13 cellular contexts compared by ENCODE assay signal in the genomic region with DNA sequence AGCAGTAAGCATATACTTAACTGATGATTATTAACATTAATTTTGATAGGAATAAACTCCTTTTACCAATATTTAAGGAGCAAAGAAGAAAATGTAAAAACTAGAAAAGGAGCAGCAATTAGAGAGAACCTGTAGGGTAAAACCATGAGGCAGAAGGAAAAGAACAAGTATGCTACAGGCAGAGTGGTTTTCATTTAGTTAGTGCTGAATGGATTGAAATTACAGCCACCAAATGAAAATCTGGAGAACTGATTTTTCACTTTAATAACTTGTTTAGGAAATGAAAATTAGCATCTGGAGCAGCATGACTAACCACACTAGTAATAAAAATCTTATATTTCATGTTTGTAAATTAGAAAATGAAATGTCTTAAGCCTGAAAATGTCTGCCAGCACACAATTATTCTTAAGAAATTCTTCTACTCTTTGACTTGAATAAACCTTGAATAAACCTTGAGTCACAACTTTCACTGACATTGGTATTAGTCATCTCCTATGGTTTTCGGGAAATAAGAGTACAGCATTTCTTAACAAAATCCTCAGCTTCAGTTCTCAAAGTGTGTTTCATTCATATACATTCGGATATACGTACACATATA.
DNase-seq lines count a peak whose midpoint lies in the region; ATAC-seq and TF ChIP-seq lines count a peak whose summit lies in the region.
"Had no signal": no experiment of that assay in that cellular context is flagged by ENCODE, and none has a peak within 500 bp of the region (broad histone marks: within the 10 kb centered on the region; RNA-seq: fewer than 3 reads in every experiment).

No MANE protein-coding gene starts in this region.

- H3K4me2 ChIP-seq in PC-3 (ENCODE audit: low read length) (peak overlapping the region; percentile 78), mesenchymal stem cell (ENCODE audit: low read length, poor library complexity, severe bottlenecking) (no peak overlapping the region)

- H3K23ac ChIP-seq in mesenchymal stem cell (ENCODE audit: low read length in 2 of 2), result no peak overlapping the region

- H2BK5ac ChIP-seq in mesenchymal stem cell (ENCODE audit: low read depth, low read length, poor library complexity, severe bottlenecking), result no peak overlapping the region

- H3K79me2 ChIP-seq in PC-3 (ENCODE audit: low read length), result no peaks in the 10 kb centered on the region

- no peaks in the 10 kb centered on the region for H3K79me1 ChIP-seq in mesenchymal stem cell (replicated peaks; ENCODE audit: low read length, poor library complexity, severe bottlenecking)

- CTCF ChIA-PET in PC-3 (lab: Charles Lee), result no interaction called here
- CTCF ChIA-PET in activated naive CD4-positive, alpha-beta T cell treated with anti-CD3 and anti-CD28 coated beads, Interleukin-2, amount 10 ng/mL, durations not matched to agents 7 days and 5 days (lab: Charles Lee), result no interaction called here

- H3K27ac ChIP-seq in PC-3 (ENCODE audit: low read length) (peak overlapping the region; percentile 92), mesenchymal stem cell (ENCODE audit: low read length, poor library complexity, severe bottlenecking) (no peak overlapping the region)

- H3K9me2 ChIP-seq in PC-3 (replicated peaks; ENCODE audit: low read length), result no peaks in the 10 kb centered on the region

- in situ Hi-C loops in ACHN (cut with HindIII; ENCODE audit: low pct_ligation_motif_present, low pct_unique_long_range_greater_than_20kb, low sequenced_read_pairs), result no loop called here

- H2AK5ac ChIP-seq in mesenchymal stem cell (ENCODE audit: low read length, severe bottlenecking), result no peak overlapping the region

- H3F3A ChIP-seq in PC-3 (ENCODE audit: low read length, unreplicated experiment), result peaks cover 5% of the 10 kb centered on the region

- no peak for TF ChIP-seq CTCF in PC-3 (conservative IDR thresholded peaks at IDR 0.05; ENCODE audit: low read depth, low read length)

- intact Hi-C loops in PC-3 (cut with micrococcal nuclease), result loop anchor here (5.0 to 10.0 kb wide), 3 partner anchors 134 to 303 kb away; partner anchors contain the start of gene LINGO2

- peaks cover 23% of the 10 kb centered on the region for H3K4me1 ChIP-seq in PC-3 (ENCODE audit: insufficient read depth, low read length)
- H3K4me1 ChIP-seq in endocrine pancreas (ENCODE audit: control insufficient read depth, insufficient read depth, low read length), result peaks cover 15% of the 10 kb centered on the region
- H3K4me1 ChIP-seq in mesenchymal stem cell (ENCODE audit: control insufficient read depth, insufficient read depth, low read depth, low read length), result no peaks in the 10 kb centered on the region

- H3K4ac ChIP-seq in mesenchymal stem cell (ENCODE audit: low read depth in 1 of 2, low read length in 2 of 2), result no peak overlapping the region

- H3K4me3 ChIP-seq in PC-3 (ENCODE audit: low read length) (peak overlapping the region; percentile 38; the same call in 1 of the 2 replicates), endocrine pancreas (ENCODE audit: control insufficient read depth, insufficient read depth, low read length) (peak overlapping the region; percentile 36), mesenchymal stem cell (ENCODE audit: insufficient read depth in 1 of 2, low read depth in 1 of 2, low read length in 2 of 2) (no peak overlapping the region)

- no peak overlapping the region for H4K8ac ChIP-seq in mesenchymal stem cell (ENCODE audit: low read length)

- H2BK12ac ChIP-seq in mesenchymal stem cell (ENCODE audit: low read length in 2 of 2), result no peak overlapping the region

- H2BK15ac ChIP-seq in mesenchymal stem cell (ENCODE audit: low read depth, poor library complexity, severe bottlenecking), result no peak overlapping the region

- H3K36me3 ChIP-seq in PC-3 (ENCODE audit: low read depth, low read length), result no peaks in the 10 kb centered on the region
- no peaks in the 10 kb centered on the region for H3K36me3 ChIP-seq in endocrine pancreas (ENCODE audit: control insufficient read depth, insufficient read depth, low read length)
- H3K36me3 ChIP-seq in mesenchymal stem cell (ENCODE audit: control insufficient read depth in 1 of 2, insufficient read depth in 2 of 2, low read depth in 1 of 2, low read length in 2 of 2), result no peaks in the 10 kb centered on the region

- no peak overlapping the region for H3K27ac Mint-ChIP-seq in activated naive CD4-positive, alpha-beta T cell treated with anti-CD3 and anti-CD28 coated beads, Interleukin-2, amount 10 ng/mL, durations not matched to agents 7 days and 5 days
- H3K27ac Mint-ChIP-seq: naive thymus-derived CD4-positive, alpha-beta T cell had no signal

- H2AFZ ChIP-seq in PC-3 (ENCODE audit: low read length) (peak overlapping the region; percentile 47; the same call in 1 of the 2 replicates), mesenchymal stem cell (ENCODE audit: low read depth, low read length) (no peak overlapping the region)

- ATAC-seq in PC-3 (peak; percentile 93), HG03175 (IDR thresholded peaks at IDR 0.05; ENCODE audit: unreplicated experiment) (no peak), HG03135 (IDR thresholded peaks at IDR 0.05; ENCODE audit: unreplicated experiment) (no peak)
- ATAC-seq: naive thymus-derived CD4-positive, alpha-beta T cell had no signal

- 20% methylated on average over 3 of the region's 3 CpGs for WGBS in mesenchymal stem cell

- H3K9me3 Mint-ChIP-seq in activated naive CD4-positive, alpha-beta T cell treated with anti-CD3 and anti-CD28 coated beads, Interleukin-2, amount 10 ng/mL, durations not matched to agents 7 days and 5 days, result peaks cover 6% of the 10 kb centered on the region

- no peaks in the 10 kb centered on the region for H3K9me3 ChIP-seq in PC-3 (ENCODE audit: low read length)
- H3K9me3 ChIP-seq in endocrine pancreas (ENCODE audit: control insufficient read depth, low read length), result no peaks in the 10 kb centered on the region
- no peaks in the 10 kb centered on the region for H3K9me3 ChIP-seq in mesenchymal stem cell (ENCODE audit: control insufficient read depth, low read length)

- H3K18ac ChIP-seq in mesenchymal stem cell (ENCODE audit: low read depth in 1 of 2, low read length in 2 of 2), result no peak overlapping the region

- H3K9ac ChIP-seq in PC-3 (ENCODE audit: low read length), result peak overlapping the region; percentile 56
- H3K9ac ChIP-seq in endocrine pancreas (ENCODE audit: control insufficient read depth, insufficient read depth, low read length), result no peak overlapping the region
- peak overlapping the region; percentile 44 for H3K9ac ChIP-seq in mesenchymal stem cell (ENCODE audit: low read length)

- peak; percentile 53 for DNase-seq in ACHN
- peak; percentile 84 for DNase-seq in PC-3
- peak; percentile 76 for DNase-seq in mesenchymal stem cell
- no peak for DNase-seq in activated naive CD4-positive, alpha-beta T cell treated with anti-CD3 and anti-CD28 coated beads, Interleukin-2, amount 10 ng/mL, durations not matched to agents 7 days and 5 days
- no peak for DNase-seq in NCI-H1417 treated with DMSO at 0.1 percent for 48 hours (lab: John Stamatoyannopoulos, UW)
- DNase-seq: activated CD4-positive, alpha-beta T cell treated with anti-CD3 and anti-CD28 coated beads for 48 hours; activated T-cell treated with anti-CD3 and anti-CD28 coated beads, Interleukin-2, amount 50 U/mL, for 1 hour; naive thymus-derived CD4-positive, alpha-beta T cell; NCI-H2081 treated with DMSO at 0.1 percent for 48 hours; Right ventricle myocardium superior had no signal

- H3K14ac ChIP-seq in mesenchymal stem cell (ENCODE audit: low read length in 2 of 2), result no peak overlapping the region

- H3K27me3 Mint-ChIP-seq in activated naive CD4-positive, alpha-beta T cell treated with anti-CD3 and anti-CD28 coated beads, Interleukin-2, amount 10 ng/mL, durations not matched to agents 7 days and 5 days, result no peaks in the 10 kb centered on the region
- H3K27me3 Mint-ChIP-seq: naive thymus-derived CD4-positive, alpha-beta T cell had no signal

- no peak overlapping the region for H3K4me3 Mint-ChIP-seq in activated naive CD4-positive, alpha-beta T cell treated with anti-CD3 and anti-CD28 coated beads, Interleukin-2, amount 10 ng/mL, durations not matched to agents 7 days and 5 days
- H3K4me3 Mint-ChIP-seq: naive thymus-derived CD4-positive, alpha-beta T cell had no signal

- POLR2A ChIA-PET in PC-3 (lab: Charles Lee; ENCODE audit: unreplicated experiment), result no interaction called here

- no peak overlapping the region for H4K91ac ChIP-seq in mesenchymal stem cell (ENCODE audit: low read length)

- no TSS peak for BruUV-seq in PC-3 (replicated peaks; lab: Mats Ljungman, UMichigan)

- no peak overlapping the region for H2BK120ac ChIP-seq in mesenchymal stem cell (ENCODE audit: low read depth, low read length)

- no peaks in the 10 kb centered on the region for H3K4me1 Mint-ChIP-seq in activated naive CD4-positive, alpha-beta T cell treated with anti-CD3 and anti-CD28 coated beads, Interleukin-2, amount 10 ng/mL, durations not matched to agents 7 days and 5 days
- H3K4me1 Mint-ChIP-seq: naive thymus-derived CD4-positive, alpha-beta T cell had no signal

- H3K27me3 ChIP-seq in PC-3 (ENCODE audit: low read length), result no peaks in the 10 kb centered on the region
- H3K27me3 ChIP-seq in endocrine pancreas (ENCODE audit: control insufficient read depth, insufficient read depth, low read length), result no peaks in the 10 kb centered on the region
- no peaks in the 10 kb centered on the region for H3K27me3 ChIP-seq in mesenchymal stem cell (ENCODE audit: control insufficient read depth in 1 of 2, insufficient read depth in 1 of 2, low read length in 2 of 2)

- H3K36me3 Mint-ChIP-seq in activated naive CD4-positive, alpha-beta T cell treated with anti-CD3 and anti-CD28 coated beads, Interleukin-2, amount 10 ng/mL, durations not matched to agents 7 days and 5 days, result no peaks in the 10 kb centered on the region

- H4K20me1 ChIP-seq in PC-3 (ENCODE audit: low read length), result no peaks in the 10 kb centered on the region

Comparison
In these comparisons a context has a peak if more than half of its experiments do, and no peak if none do; other contexts are left out.
1. DNase-seq: peak in ACHN (single experiment), PC-3 (single experiment) and mesenchymal stem cell (single experiment); none in activated naive CD4-positive, alpha-beta T cell treated with anti-CD3 and anti-CD28 coated beads, Interleukin-2, amount 10 ng/mL, durations not matched to agents 7 days and 5 days (single experiment) and NCI-H1417 treated with DMSO at 0.1 percent for 48 hours (single experiment).
2. H3K4me3 ChIP-seq: peak in PC-3 (single experiment) and endocrine pancreas (single experiment); none in mesenchymal stem cell (0 of 2).